8 cellular contexts compared by ENCODE assay signal in the genomic region with DNA sequence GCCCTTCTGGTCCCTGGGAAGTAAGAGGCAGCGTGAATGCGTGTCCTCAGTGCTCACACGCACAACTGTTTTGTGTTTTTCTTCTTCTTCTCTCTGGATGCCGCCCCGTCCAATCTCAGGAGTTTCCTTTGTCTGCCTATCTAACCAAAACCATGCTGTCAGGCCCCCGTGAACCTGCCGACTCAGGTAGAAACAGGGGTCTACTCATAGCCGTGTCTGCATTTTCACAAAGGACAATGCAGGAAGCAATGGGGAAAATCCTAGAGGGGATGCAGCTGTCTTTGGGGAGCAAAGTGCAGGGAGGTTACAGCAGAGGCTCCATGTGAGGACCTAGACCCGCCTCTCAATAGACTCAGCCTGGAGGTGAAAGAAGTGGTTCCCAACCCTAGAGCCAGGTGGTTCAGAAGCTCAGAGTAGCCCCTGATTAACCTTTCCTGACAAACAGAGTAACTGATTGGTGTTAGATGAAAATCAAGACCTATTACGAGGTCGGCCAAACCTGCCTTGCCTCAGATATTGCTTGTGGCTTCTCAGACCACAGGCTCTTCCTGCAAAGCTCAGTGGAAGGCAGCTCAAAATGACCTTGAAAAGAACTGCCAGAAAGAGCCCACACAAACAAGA. TPM values are rescaled to one million over a fixed set of nuclear protein-coding genes. Genes with fewer than 3 reads are reported as not detected.
DNase-seq lines count a peak whose midpoint lies in the region; ATAC-seq and TF ChIP-seq lines count a peak whose summit lies in the region.

No MANE protein-coding gene starts in this region.

- no TSS peak for BruUV-seq in PC-3 (replicated peaks; lab: Mats Ljungman, UMichigan)

- no peak overlapping the region for H3K9ac ChIP-seq in PC-3 (ENCODE audit: low read length)

- no peak for TF ChIP-seq CTCF in PC-3 (conservative IDR thresholded peaks at IDR 0.05; ENCODE audit: low read depth, low read length)

- H3K9me3 ChIP-seq in PC-3 (ENCODE audit: low read length) = no peaks in the 10 kb centered on the region

- no peaks in the 10 kb centered on the region for H3K9me3 Mint-ChIP-seq in effector memory CD8-positive, alpha-beta T cell

- peaks cover 48 to 59% of the 10 kb centered on the region in 2 donors for H3K4me1 Mint-ChIP-seq in effector memory CD8-positive, alpha-beta T cell (ENCODE audit: low read depth in 2 of 2)

- H3F3A ChIP-seq in PC-3 (ENCODE audit: low read length, unreplicated experiment) = no peaks in the 10 kb centered on the region

- DNase-seq in PC-3 (no peak), RKO (ENCODE audit: low spot score) (no peak), NCI-H2196 treated with DMSO at 0.1 percent for 48 hours (lab: John Stamatoyannopoulos, UW; ENCODE audit: unreplicated experiment) (no peak), LoVo (ENCODE audit: low spot score) (no peak), anterior cingulate cortex (lab: John Stamatoyannopoulos, UW) (no peak)
- DNase-seq in effector memory CD8-positive, alpha-beta T cell = peak; percentile 13 to 16 (median 15)

- no peaks in the 10 kb centered on the region for H4K20me1 ChIP-seq in PC-3 (ENCODE audit: low read length)

- POLR2A ChIA-PET in PC-3 (lab: Charles Lee; ENCODE audit: unreplicated experiment) = no interaction called here

- no peak overlapping the region for H3K4me3 ChIP-seq in PC-3 (ENCODE audit: low read length)

- H3K27me3 ChIP-seq in PC-3 (ENCODE audit: low read length) = no peaks in the 10 kb centered on the region

- no peaks in the 10 kb centered on the region for H3K27me3 Mint-ChIP-seq in effector memory CD8-positive, alpha-beta T cell

- no peaks in the 10 kb centered on the region for H3K4me1 ChIP-seq in PC-3 (ENCODE audit: insufficient read depth, low read length)

- peak overlapping the region; percentile 95 to 97 for H3K27ac Mint-ChIP-seq in effector memory CD8-positive, alpha-beta T cell

- H3K79me2 ChIP-seq in PC-3 (ENCODE audit: low read length) = no peaks in the 10 kb centered on the region

- peak overlapping the region; percentile 78 to 87 for H3K4me3 Mint-ChIP-seq in effector memory CD8-positive, alpha-beta T cell

- no peak overlapping the region for H2AFZ ChIP-seq in PC-3 (ENCODE audit: low read length)

- no peak overlapping the region for H3K4me2 ChIP-seq in PC-3 (ENCODE audit: low read length)

- no peaks in the 10 kb centered on the region for H3K36me3 ChIP-seq in PC-3 (ENCODE audit: low read depth, low read length)

- no peak overlapping the region for H3K27ac ChIP-seq in PC-3 (ENCODE audit: low read length)

- intact Hi-C loops in PC-3 (cut with micrococcal nuclease) = loop anchor here (10.0 kb wide), 1 partner anchor 144 kb away; no protein-coding TSS in a partner anchor

- no peaks in the 10 kb centered on the region for H3K9me2 ChIP-seq in PC-3 (replicated peaks; ENCODE audit: low read length)

- ATAC-seq in GM18861 (IDR thresholded peaks at IDR 0.05; ENCODE audit: unreplicated experiment) (peak; percentile 65), HG02588 (IDR thresholded peaks at IDR 0.05; ENCODE audit: unreplicated experiment) (peak; percentile 35), PC-3 (peak; percentile 29; the same call in 1 of the 2 replicates)
- ATAC-seq in effector memory CD8-positive, alpha-beta T cell (replicated peaks) = peak; percentile 21

- CTCF ChIA-PET in PC-3 (lab: Charles Lee) = interaction anchor here (0.6 kb wide), 1 partner anchor 113 kb away, joined by 3 read pairs; no protein-coding TSS in a partner anchor

- peaks cover 37% of the 10 kb centered on the region for H3K36me3 Mint-ChIP-seq in effector memory CD8-positive, alpha-beta T cell (ENCODE audit: insufficient read depth)

RNA-seq across cellular contexts. Expression of a gene that starts 49.3 kb away (rescaled TPM):
- total RNA-seq in PC-3 (2014; rRNA removed) = 0.26 and 0.69 TPM in 2 replicates

Comparison
In these comparisons a context has a peak if more than half of its experiments do, and no peak if none do; other contexts are left out.
1. DNase-seq: peak in effector memory CD8-positive, alpha-beta T cell (3 of 3); none in PC-3 (single experiment), RKO (single experiment), NCI-H2196 treated with DMSO at 0.1 percent for 48 hours (single experiment), LoVo (single experiment) and anterior cingulate cortex (0 of 58).
2. Peak in every context shown above with its lines, with median percentiles within 50 percentile points of each other: ATAC-seq.